In genomic region chr4:80990851-80991250, GRCh38 we compare ENCODE assay signal across 31 cellular contexts. TPM values are rescaled to one million over a fixed set of nuclear protein-coding genes. Genes with fewer than 3 reads are reported as not detected.
DNase-seq lines count a peak whose midpoint lies in the region; ATAC-seq and TF ChIP-seq lines count a peak whose summit lies in the region.
"Had no signal": no experiment of that assay in that cellular context is flagged by ENCODE, and none has a peak within 500 bp of the region (broad histone marks: within the 10 kb centered on the region; RNA-seq: fewer than 3 reads in every experiment).

No MANE protein-coding gene starts in this region.

- 66 to 71% methylated on average over 2 of the region's 2 CpGs for whole genome bisulfite sequencing in gastroesophageal sphincter (ENCODE audit: low coverage in 1 of 2), 2 donors

- H3K27ac ChIP-seq in GM23338 (ENCODE audit: low read depth) (no peak overlapping the region), SJCRH30 (no peak overlapping the region), gastroesophageal sphincter (no peak overlapping the region)
- H3K27ac ChIP-seq: GM23248, Peyer's patch had no signal

- H3K4me2 ChIP-seq in GM23338 = no peak overlapping the region

- H3K36me3 ChIP-seq in GM23338 (ENCODE audit: insufficient read depth) (no peaks in the 10 kb centered on the region), SJCRH30 (no peaks in the 10 kb centered on the region), gastroesophageal sphincter (no peaks in the 10 kb centered on the region)
- H3K36me3 ChIP-seq: Peyer's patch had no signal

- no peak for TF ChIP-seq EP300 in gastroesophageal sphincter (IDR thresholded peaks at IDR 0.05)

- no peaks in the 10 kb centered on the region for H3K9me3 ChIP-seq in SJCRH30 (replicated peaks)
- H3K9me3 ChIP-seq in gastroesophageal sphincter = no peaks in the 10 kb centered on the region
- H3K9me3 ChIP-seq: Peyer's patch had no signal

- TF ChIP-seq CTCF in GM23338 (conservative IDR thresholded peaks at IDR 0.05; ENCODE audit: low read depth in 2 of 2) (no peak), nephron progenitor cell (IDR thresholded peaks at IDR 0.05) (no peak), gastroesophageal sphincter (IDR thresholded peaks at IDR 0.05) (no peak)

- H3K79me2 ChIP-seq in GM23338 (replicated peaks; ENCODE audit: insufficient read depth) = no peaks in the 10 kb centered on the region

- H3K4me3 ChIP-seq in GM23338 (no peak overlapping the region), SJCRH30 (no peak overlapping the region), gastroesophageal sphincter (no peak overlapping the region)
- H3K4me3 ChIP-seq: GM23248, Peyer's patch had no signal

- no peaks in the 10 kb centered on the region; the same call in 1 of the 2 replicates for H3K4me1 ChIP-seq in GM23338 (ENCODE audit: insufficient read depth)
- no peaks in the 10 kb centered on the region for H3K4me1 ChIP-seq in SJCRH30
- peaks cover 0 to 7% (median 0%) of the 10 kb centered on the region in 3 donors for H3K4me1 ChIP-seq in gastroesophageal sphincter
- H3K4me1 ChIP-seq: Peyer's patch had no signal

- no peak for TF ChIP-seq POLR2A in gastroesophageal sphincter (IDR thresholded peaks at IDR 0.05)

- ATAC-seq in GM18907 (IDR thresholded peaks at IDR 0.05; ENCODE audit: unreplicated experiment) (peak; percentile 65), GM23338 (no peak; the same call in 2 of the 3 replicates), gastroesophageal sphincter (no peak)
- ATAC-seq: activated CD4-positive, alpha-beta T cell treated with anti-CD3 and anti-CD28 coated beads for 36 hours; activated naive CD8-positive, alpha-beta T cell treated with anti-CD3 and anti-CD28 coated beads, Interleukin-2, amount 50 U/mL, for 24 hours had no signal

- no peak overlapping the region for H3K27ac Mint-ChIP-seq in GM23338
- H3K27ac Mint-ChIP-seq in nephron progenitor cell = no peak overlapping the region
- H3K27ac Mint-ChIP-seq: activated CD4-positive, alpha-beta T cell treated with anti-CD3 and anti-CD28 coated beads for 36 hours; activated naive CD8-positive, alpha-beta T cell treated with anti-CD3 and anti-CD28 coated beads, Interleukin-2, amount 50 U/mL, for 24 hours; activated T-cell treated with anti-CD3 and anti-CD28 coated beads, Interleukin-2, amount 50 U/mL, for 24 hours; CD4-positive, alpha-beta memory T cell; type B pancreatic cell had no signal

- H4K20me1 ChIP-seq in GM23338 (replicated peaks; ENCODE audit: insufficient read depth) = no peaks in the 10 kb centered on the region

- H3K27me3 Mint-ChIP-seq in GM23338 (ENCODE audit: insufficient read depth, low read depth, poor library complexity) (no peaks in the 10 kb centered on the region), nephron progenitor cell (ENCODE audit: low read depth, poor library complexity) (peaks cover 3% of the 10 kb centered on the region)
- H3K27me3 Mint-ChIP-seq: activated naive CD8-positive, alpha-beta T cell treated with anti-CD3 and anti-CD28 coated beads, Interleukin-2, amount 50 U/mL, for 24 hours had no signal

- no peak overlapping the region for H2AFZ ChIP-seq in GM23338
- H2AFZ ChIP-seq: GM23248 had no signal

- H3K27me3 ChIP-seq in GM23338 (ENCODE audit: insufficient read depth) (no peaks in the 10 kb centered on the region), SJCRH30 (no peaks in the 10 kb centered on the region), gastroesophageal sphincter (no peaks in the 10 kb centered on the region)
- H3K27me3 ChIP-seq: Peyer's patch had no signal

- DNase-seq in GM23338 (ENCODE audit: low spot score) = peak; percentile 21
- peak; percentile 15 to 20 for DNase-seq in SJCRH30
- DNase-seq in nephron progenitor cell = peak; percentile 3
- no peak for DNase-seq in stimulated activated naive CD4-positive, alpha-beta T cell (lab: John Stamatoyannopoulos, UW)
- DNase-seq in OCI-M2 (lab: John Stamatoyannopoulos, UW; ENCODE audit: unreplicated experiment) = no peak
- DNase-seq: activated CD4-positive, alpha-beta T cell treated with anti-CD3 and anti-CD28 coated beads for 36 hours; activated gamma-delta T cell treated with Interleukin-2 at 50 U/mL for 16 hours; activated naive CD8-positive, alpha-beta T cell treated with anti-CD3 and anti-CD28 coated beads, Interleukin-2, amount 50 U/mL, for 24 hours; activated T-cell treated with anti-CD3 and anti-CD28 coated beads, Interleukin-2, amount 50 U/mL, for 24 hours; CD4-positive, alpha-beta memory T cell; dermis blood vessel endothelial cell; DMS 273 treated with DMSO at 0.1 percent for 48 hours; GDM1; GM23248; IMR-90; mammary epithelial cell; NCI-H1105 treated with DMSO at 0.1 percent for 48 hours; NCI-H2029; NCI-H345; NK-92 treated with Interleukin-12 subunit alpha and Interleukin-12 subunit beta, amount 100 ng/mL, for 24 hours; Peyer's patch; SIG-M5; stimulated activated CD8-positive, alpha-beta memory T cell treated with anti-CD3 and anti-CD28 coated beads, Interleukin-4, amount 100 ng/mL, for 48 hours had no signal

- H3K4me1 Mint-ChIP-seq in GM23338 = peaks cover 10% of the 10 kb centered on the region; the same call in 2 of the 3 replicates
- peaks cover 12% of the 10 kb centered on the region for H3K4me1 Mint-ChIP-seq in nephron progenitor cell
- H3K4me1 Mint-ChIP-seq: activated CD4-positive, alpha-beta T cell treated with anti-CD3 and anti-CD28 coated beads for 36 hours; activated naive CD8-positive, alpha-beta T cell treated with anti-CD3 and anti-CD28 coated beads, Interleukin-2, amount 50 U/mL, for 24 hours; central memory CD8-positive, alpha-beta T cell had no signal

- H3K4me3 Mint-ChIP-seq in GM23338 = no peak overlapping the region
- H3K4me3 Mint-ChIP-seq in nephron progenitor cell = no peak overlapping the region
- H3K4me3 Mint-ChIP-seq: activated CD4-positive, alpha-beta T cell treated with anti-CD3 and anti-CD28 coated beads for 36 hours; activated naive CD8-positive, alpha-beta T cell treated with anti-CD3 and anti-CD28 coated beads, Interleukin-2, amount 50 U/mL, for 24 hours; activated T-cell treated with anti-CD3 and anti-CD28 coated beads, Interleukin-2, amount 50 U/mL, for 24 hours; CD4-positive, alpha-beta memory T cell; central memory CD8-positive, alpha-beta T cell; type B pancreatic cell had no signal

- H3K9me2 ChIP-seq in GM23338 (ENCODE audit: insufficient read depth) = no peaks in the 10 kb centered on the region

- H3K36me3 Mint-ChIP-seq in GM23338 (ENCODE audit: low read depth) (no peaks in the 10 kb centered on the region), nephron progenitor cell (ENCODE audit: low read depth) (no peaks in the 10 kb centered on the region)
- H3K36me3 Mint-ChIP-seq: CD4-positive, alpha-beta memory T cell; type B pancreatic cell had no signal

- no peaks in the 10 kb centered on the region for H3F3A ChIP-seq in GM23338 (replicated peaks; ENCODE audit: low read depth)

- no peaks in the 10 kb centered on the region for H3K9me3 Mint-ChIP-seq in GM23338
- no peaks in the 10 kb centered on the region for H3K9me3 Mint-ChIP-seq in nephron progenitor cell
- H3K9me3 Mint-ChIP-seq: activated naive CD8-positive, alpha-beta T cell treated with anti-CD3 and anti-CD28 coated beads, Interleukin-2, amount 50 U/mL, for 24 hours; activated T-cell treated with anti-CD3 and anti-CD28 coated beads, Interleukin-2, amount 50 U/mL, for 24 hours; CD4-positive, alpha-beta memory T cell; central memory CD8-positive, alpha-beta T cell; type B pancreatic cell had no signal

TF ChIP-seq in GM23338, 12 proteins besides CTCF, POLR2A, EP300 and RAD21 (continues in another document):
- TF ChIP-seq EZH2phosphoT487 (IDR thresholded peaks at IDR 0.05; ENCODE audit: unreplicated experiment) (no peak), POLR2AphosphoS5 (IDR thresholded peaks at IDR 0.05; ENCODE audit: low read depth) (no peak), ZNF331 (CRISPR knock-in tag; IDR thresholded peaks at IDR 0.05; ENCODE audit: low read depth) (no peak), REST (IDR thresholded peaks at IDR 0.05; ENCODE audit: unreplicated experiment) (no peak), CREB1 (CRISPR knock-in tag; IDR thresholded peaks at IDR 0.05; ENCODE audit: low read depth) (no peak)

RNA-seq across cellular contexts. Expression of gene BMP3, which starts 39.7 kb away (rescaled TPM):
- total RNA-seq in GM23338 (2014; rRNA removed; shearing (Covaris generic)) = 0.04 and 0.10 TPM in 2 replicates
- 0.03 TPM in 1 of 2 replicates, not detected in the other for polyA plus RNA-seq in GM23338 (2016; fragmentation: Nextera tagmentation; extraction: Ambion mirVana)
- total RNA-seq in SJCRH30 (2014; rRNA removed; shearing (Covaris generic)) = 0.53 and 0.59 TPM in 2 replicates
- 10 to 100 TPM in 3 of 4 donors, 1 to 10 TPM in 1; 8.2 to 24.5 (median 17.5) TPM for total RNA-seq in gastroesophageal sphincter
- total RNA-seq: activated CD4-positive, alpha-beta T cell treated with anti-CD3 and anti-CD28 coated beads for 36 hours; activated CD8-positive, alpha-beta memory T cell treated with anti-CD3 and anti-CD28 coated beads for 36 hours; CD4-positive, alpha-beta memory T cell; dermis blood vessel endothelial cell; endothelial cell of umbilical vein; pulmonary artery endothelial cell; T-helper 1 cell treated with Interleukin-12 subunit alpha and Interleukin-12 subunit beta and Interleukin-4 antibody, amounts not matched to agents 30 ng/mL and 1 ng/mL, for 36 hours had no signal
- polyA plus RNA-seq: CD4-positive, alpha-beta memory T cell; endothelial cell of umbilical vein; GM23248; mammary epithelial cell had no signal

Comparison
In these comparisons a context has a peak if more than half of its experiments do, and no peak if none do; other contexts are left out.
1. DNase-seq: peak in GM23338 (single experiment), SJCRH30 (2 of 2) and nephron progenitor cell (single experiment); none in stimulated activated naive CD4-positive, alpha-beta T cell (0 of 6) and OCI-M2 (single experiment).